In genomic region chr6:83867527-83868161, GRCh38 we compare ENCODE assay signal across 10 cellular contexts. TPM values are rescaled to one million over a fixed set of nuclear protein-coding genes. Genes with fewer than 3 reads are reported as not detected.
DNase-seq lines count a peak whose midpoint lies in the region; ATAC-seq and TF ChIP-seq lines count a peak whose summit lies in the region.
"Had no signal": no experiment of that assay in that cellular context is flagged by ENCODE, and none has a peak within 500 bp of the region (broad histone marks: within the 10 kb centered on the region; RNA-seq: fewer than 3 reads in every experiment).

No MANE protein-coding gene starts in this region.

- DNase-seq in stimulated activated CD4-positive, alpha-beta T cell treated with anti-CD3 and anti-CD28 coated beads, Interleukin-1b, Interleukin-23, amount 100 ng/mL, for 48 hours, result peak; percentile 14
- DNase-seq in stimulated activated CD4-positive, alpha-beta T cell treated with anti-CD3 and anti-CD28 coated beads, Interleukin-4, amount 100 ng/mL, for 24 hours, result no peak
- DNase-seq in T1000 (lab: John Stamatoyannopoulos, UW), result peak; percentile 80
- peak in 2 of 3 donors; percentile 17 to 66 for DNase-seq in right cardiac atrium
- DNase-seq in upper lobe of right lung, result peak; percentile 72
- no peak for DNase-seq in kidney glomerular epithelial cell (lab: John Stamatoyannopoulos, UW)
- DNase-seq in iPS-NIHi11 (ENCODE audit: low spot score), result no peak

- H3K4me1 ChIP-seq in right cardiac atrium (ENCODE audit: control insufficient read depth, insufficient read depth, low read length) (no peaks in the 10 kb centered on the region), upper lobe of right lung (no peaks in the 10 kb centered on the region)

- H3K4me3 ChIP-seq in right cardiac atrium (ENCODE audit: low read length), result no peak overlapping the region
- H3K4me3 ChIP-seq in upper lobe of right lung, result no peak overlapping the region

- ATAC-seq in right cardiac atrium (peak; percentile 51 to 63), upper lobe of right lung (peak; percentile 92), GM21576 (IDR thresholded peaks at IDR 0.05; ENCODE audit: unreplicated experiment) (no peak)

- TF ChIP-seq CTCF in upper lobe of right lung (IDR thresholded peaks at IDR 0.05), result no peak

- intact Hi-C loops in right cardiac atrium (cut with DNase I), result no loop called here
- intact Hi-C loops in upper lobe of right lung (cut with DNase I), result no loop called here

- H3K27ac ChIP-seq in right cardiac atrium (ENCODE audit: low read length) (no peak overlapping the region), upper lobe of right lung (no peak overlapping the region)
- H3K27ac ChIP-seq: VCaP had no signal

- whole genome bisulfite sequencing in right cardiac atrium, result 87% methylated on average over 9 of the region's 9 CpGs

- H3K27me3 ChIP-seq in right cardiac atrium (ENCODE audit: control insufficient read depth, insufficient read depth) (no peaks in the 10 kb centered on the region), upper lobe of right lung (no peaks in the 10 kb centered on the region)

- H3K9me3 ChIP-seq in right cardiac atrium (ENCODE audit: control insufficient read depth, low read length) (no peaks in the 10 kb centered on the region), upper lobe of right lung (no peaks in the 10 kb centered on the region)

- peaks cover 25% of the 10 kb centered on the region for H3K36me3 ChIP-seq in upper lobe of right lung

RNA-seq across cellular contexts. Expression of gene CYB5R4, which starts 8.2 kb away (rescaled TPM):
- total RNA-seq in right cardiac atrium (10 to 100 TPM; 12.0 to 16.1 (median 15.0) TPM), upper lobe of right lung (24.4 TPM)
- 3.9 TPM for polyA plus RNA-seq in right cardiac atrium

RNA-seq across cellular contexts. Expression of gene RIPPLY2, which starts 14.5 kb away (rescaled TPM):
- total RNA-seq in right cardiac atrium, result not detected
- polyA plus RNA-seq in right cardiac atrium, result 0.45 TPM
- total RNA-seq in upper lobe of right lung, result not detected
- total RNA-seq: liver had no signal
- polyA plus RNA-seq: liver had no signal

Comparison
In these comparisons a context has a peak if more than half of its experiments do, and no peak if none do; other contexts are left out.
1. DNase-seq: peak in stimulated activated CD4-positive, alpha-beta T cell treated with anti-CD3 and anti-CD28 coated beads, Interleukin-1b, Interleukin-23, amount 100 ng/mL, for 48 hours (single experiment), T1000 (single experiment), right cardiac atrium (2 of 3) and upper lobe of right lung (single experiment); none in stimulated activated CD4-positive, alpha-beta T cell treated with anti-CD3 and anti-CD28 coated beads, Interleukin-4, amount 100 ng/mL, for 24 hours (single experiment), kidney glomerular epithelial cell (single experiment) and iPS-NIHi11 (single experiment).